ENCODE assay signal across 29 cellular contexts in genomic region chr4:92497141-92497540, GRCh38.
"Had no signal": no experiment of that assay in that cellular context is flagged by ENCODE, and none has a peak within 500 bp of the region (broad histone marks: within the 10 kb centered on the region; RNA-seq: fewer than 3 reads in every experiment).

No MANE protein-coding gene starts in this region.

- H3K4me3 Mint-ChIP-seq: activated CD4-positive, alpha-beta T cell treated with anti-CD3 and anti-CD28 coated beads, Interleukin-2, amount 10 ng/mL, durations not matched to agents 24 days and 14 days; activated CD8-positive, alpha-beta T cell treated with anti-CD3 and anti-CD28 coated beads for 36 hours; activated naive CD4-positive, alpha-beta T cell treated with anti-CD3 and anti-CD28 coated beads, Interleukin-2, amount 50 U/mL, for 24 hours; activated T-cell treated with anti-CD3 and anti-CD28 coated beads, Interleukin-2, amount 50 U/mL, for 72 hours; activated T-helper 17 cell treated with anti-CD3 and anti-CD28 coated beads, Interleukin-2, amount 50 U/mL, for 72 hours; brain; T-helper 1 cell treated with Interleukin-12 subunit alpha and Interleukin-12 subunit beta and Interleukin-4 antibody, amounts not matched to agents 30 μg/mL and 1 μg/mL, for 36 hours; T-helper 2 cell treated with Interferon-gamma antibody and Interleukin-4, amounts not matched to agents 5 μg/mL and 100 μg/mL, for 36 hours had no signal

- H3K27ac Mint-ChIP-seq: activated CD4-positive, alpha-beta T cell treated with anti-CD3 and anti-CD28 coated beads, Interleukin-2, amount 10 ng/mL, durations not matched to agents 24 days and 14 days; activated CD8-positive, alpha-beta T cell treated with anti-CD3 and anti-CD28 coated beads for 36 hours; activated naive CD4-positive, alpha-beta T cell treated with anti-CD3 and anti-CD28 coated beads, Interleukin-2, amount 50 U/mL, for 24 hours; activated T-cell treated with anti-CD3 and anti-CD28 coated beads, Interleukin-2, amount 50 U/mL, for 72 hours; activated T-helper 17 cell treated with anti-CD3 and anti-CD28 coated beads, Interleukin-2, amount 50 U/mL, for 72 hours; brain; T-helper 1 cell treated with Interleukin-12 subunit alpha and Interleukin-12 subunit beta and Interleukin-4 antibody, amounts not matched to agents 30 μg/mL and 1 μg/mL, for 36 hours; T-helper 2 cell treated with Interferon-gamma antibody and Interleukin-4, amounts not matched to agents 5 μg/mL and 100 μg/mL, for 36 hours had no signal

- H3K36me3 ChIP-seq: adrenal gland, Peyer's patch, SJSA1 had no signal

- DNase-seq: activated CD4-positive, alpha-beta T cell treated with anti-CD3 and anti-CD28 coated beads, Interleukin-2, amount 10 ng/mL, durations not matched to agents 24 days and 14 days; activated CD4-positive, alpha-beta T cell treated with anti-CD3 and anti-CD28 coated beads, Interleukin-2, amount 50 U/mL, for 4 hours; activated CD8-positive, alpha-beta T cell treated with anti-CD3 and anti-CD28 coated beads for 36 hours; activated gamma-delta T cell; activated naive CD4-positive, alpha-beta T cell treated with Interleukin-2 at 50 U/mL for 16 hours; activated T-cell treated with anti-CD3 and anti-CD28 coated beads, Interleukin-2, amount 50 U/mL, for 1 hour; activated T-cell treated with anti-CD3 and anti-CD28 coated beads, Interleukin-2, amount 50 U/mL, for 72 hours; adrenal gland; MM.1S; MV-4-11; NCI-H1092; NCI-H1436 treated with DMSO at 0.1 percent for 48 hours; NCI-H187 treated with DMSO at 0.1 percent for 48 hours; NCI-H2081; NCI-H345; NCI-H526; NK-92 treated with Interleukin-12 subunit alpha and Interleukin-12 subunit beta, amount 100 ng/mL, for 24 hours; PC-3; Peyer's patch; RPMI8226; SHP77 treated with DMSO at 0.1 percent for 48 hours; SK-N-SH had no signal

- H3K4me1 Mint-ChIP-seq: activated CD4-positive, alpha-beta T cell treated with anti-CD3 and anti-CD28 coated beads, Interleukin-2, amount 10 ng/mL, durations not matched to agents 24 days and 14 days; activated naive CD4-positive, alpha-beta T cell treated with anti-CD3 and anti-CD28 coated beads, Interleukin-2, amount 50 U/mL, for 24 hours; activated T-helper 17 cell treated with anti-CD3 and anti-CD28 coated beads, Interleukin-2, amount 50 U/mL, for 72 hours had no signal

- H3K9me3 Mint-ChIP-seq: activated CD4-positive, alpha-beta T cell treated with anti-CD3 and anti-CD28 coated beads, Interleukin-2, amount 10 ng/mL, durations not matched to agents 24 days and 14 days; activated CD8-positive, alpha-beta T cell treated with anti-CD3 and anti-CD28 coated beads for 36 hours; activated T-helper 17 cell treated with anti-CD3 and anti-CD28 coated beads, Interleukin-2, amount 50 U/mL, for 72 hours; brain; T-helper 1 cell treated with Interleukin-12 subunit alpha and Interleukin-12 subunit beta and Interleukin-4 antibody, amounts not matched to agents 30 μg/mL and 1 μg/mL, for 36 hours had no signal

- H3K9me3 ChIP-seq: adrenal gland, Peyer's patch, SJSA1, SK-N-SH had no signal

- H3K4me1 ChIP-seq: adrenal gland, Peyer's patch, SJSA1 had no signal

- H3K27ac ChIP-seq: adrenal gland, KMS-11, Peyer's patch, SJSA1 had no signal

- H3K27me3 ChIP-seq: adrenal gland, Peyer's patch, SJSA1 had no signal

- ATAC-seq: activated CD8-positive, alpha-beta T cell treated with anti-CD3 and anti-CD28 coated beads for 36 hours; activated T-cell treated with anti-CD3 and anti-CD28 coated beads, Interleukin-2, amount 50 U/mL, for 72 hours; activated T-helper 17 cell treated with anti-CD3 and anti-CD28 coated beads, Interleukin-2, amount 50 U/mL, for 72 hours; PC-3 had no signal

- H3K36me3 Mint-ChIP-seq: activated naive CD4-positive, alpha-beta T cell treated with anti-CD3 and anti-CD28 coated beads, Interleukin-2, amount 50 U/mL, for 24 hours; brain had no signal

- H3K4me3 ChIP-seq: adrenal gland, Peyer's patch, SJSA1 had no signal
